Comparison of ENCODE assay signal across 8 cellular contexts in the genomic region with DNA sequence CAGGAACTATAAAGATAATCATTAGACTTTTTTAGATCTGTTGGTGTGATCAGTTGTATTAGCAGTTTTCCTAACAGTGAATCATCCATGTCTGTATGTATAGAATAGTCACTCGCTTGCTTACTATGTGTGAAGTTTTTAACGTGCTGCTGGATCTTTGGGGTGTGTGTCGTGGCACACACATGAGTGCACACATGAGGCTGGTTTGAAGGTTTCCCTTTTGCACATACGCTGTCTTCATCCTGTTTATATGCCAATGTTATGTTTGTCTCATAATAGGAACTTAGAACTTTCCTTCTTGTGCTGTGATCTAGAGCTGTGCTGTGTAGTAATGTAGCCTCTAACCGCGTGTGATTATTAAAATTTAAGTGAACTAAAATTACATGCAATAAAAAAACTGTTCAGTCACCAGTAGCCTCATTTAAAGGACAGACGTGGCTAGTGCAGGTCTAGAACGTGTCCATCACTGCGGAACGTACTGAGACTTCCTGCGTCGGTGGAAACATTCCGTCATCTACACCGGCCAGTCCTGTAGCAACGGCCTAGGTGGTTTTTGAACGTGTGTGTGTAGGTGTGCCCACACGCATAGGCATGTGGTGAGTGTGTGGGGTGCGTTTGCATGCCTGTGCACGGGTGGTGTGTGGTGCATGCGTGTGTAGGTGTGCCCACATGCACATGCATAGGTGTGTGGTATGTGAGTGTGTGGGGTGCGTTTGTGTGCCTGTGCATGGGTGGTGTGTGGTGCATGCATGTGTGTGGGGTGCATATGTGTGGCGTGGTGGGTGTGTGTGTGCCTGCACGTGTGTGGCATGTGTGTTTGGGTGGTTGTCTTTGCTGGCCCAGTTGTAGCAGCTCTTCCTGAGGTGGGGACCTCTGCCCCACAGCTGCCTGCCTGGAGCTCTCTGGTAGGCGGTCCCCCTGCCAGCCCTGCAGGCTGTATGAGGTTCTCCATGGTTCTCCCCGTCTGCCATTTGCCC.
A peak's percentile ranks its signal among the peaks of the same experiment; 100 is the strongest.
DNase-seq lines count a peak whose midpoint lies in the region; ATAC-seq and TF ChIP-seq lines count a peak whose summit lies in the region.

No MANE protein-coding gene starts in this region.

- TF ChIP-seq CTCF in GM10266 (IDR thresholded peaks at IDR 0.05; ENCODE audit: control insufficient read depth, insufficient read depth, low read depth, missing control alignments) (no peak), foreskin fibroblast (IDR thresholded peaks at IDR 0.05; ENCODE audit: low read depth, low read length) (no peak)

- DNase-seq in GM10266 (ENCODE audit: extremely low spot score) (peak; percentile 67), germinal center (ENCODE audit: low spot score) (peak; percentile 76), GOT3 (lab: John Stamatoyannopoulos, UW) (no peak), ecto neural progenitor cell (ENCODE audit: low spot score) (no peak), foreskin fibroblast (no peak), NCI-H774 (lab: John Stamatoyannopoulos, UW) (no peak)

- ATAC-seq in GM19395 (IDR thresholded peaks at IDR 0.05; ENCODE audit: unreplicated experiment) (peak; percentile 63), HG03139 (IDR thresholded peaks at IDR 0.05; ENCODE audit: unreplicated experiment) (peak; percentile 47)

- H3K4me3 ChIP-seq in foreskin fibroblast (ENCODE audit: low read depth in 1 of 2, low read length in 2 of 2), result no peak overlapping the region

Comparison
In these comparisons a context has a peak if more than half of its experiments do, and no peak if none do; other contexts are left out.
1. DNase-seq: peak in GM10266 (single experiment) and germinal center (single experiment); none in GOT3 (single experiment), ecto neural progenitor cell (single experiment), foreskin fibroblast (0 of 2) and NCI-H774 (single experiment).